In the genomic region with DNA sequence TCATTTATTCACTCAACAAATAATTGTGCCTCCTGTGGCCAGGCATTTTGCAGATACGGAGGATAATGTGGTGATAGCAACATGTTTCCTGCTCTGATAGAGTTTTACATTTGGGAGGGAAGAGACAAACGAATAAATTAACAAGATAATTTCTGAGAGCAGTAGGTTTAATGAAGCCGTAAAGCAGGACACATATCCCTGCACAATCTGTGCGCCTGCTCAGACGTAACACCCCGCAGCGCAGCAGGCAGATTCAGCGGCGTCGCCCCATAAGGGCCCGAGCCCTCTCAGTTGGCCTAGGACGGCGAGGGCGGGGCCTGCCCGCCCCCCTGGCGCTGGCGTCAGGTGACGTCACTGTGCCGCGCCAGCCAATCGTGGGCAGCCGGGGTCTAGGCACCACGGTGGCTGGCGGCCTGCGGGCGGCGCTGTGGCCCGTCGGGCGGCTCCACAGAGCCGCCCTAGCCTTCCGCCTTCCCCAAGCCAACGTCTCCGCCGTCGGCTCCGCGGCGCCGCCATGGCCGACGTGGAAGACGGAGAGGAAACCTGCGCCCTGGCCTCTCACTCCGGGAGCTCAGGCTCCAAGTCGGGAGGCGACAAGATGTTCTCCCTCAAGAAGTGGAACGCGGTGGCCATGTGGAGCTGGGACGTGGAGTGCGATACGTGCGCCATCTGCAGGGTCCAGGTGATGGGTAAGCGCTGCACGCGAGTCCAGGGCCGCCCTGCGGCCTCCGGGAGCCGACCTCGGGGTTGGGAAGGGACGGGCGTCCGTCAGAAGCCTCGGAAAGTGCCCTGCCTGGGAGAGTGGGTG, we compare ENCODE assay signal across 1 cellular context.
TF ChIP-seq lines count a peak whose summit lies in the region.

A gene (plus strand): TSS at position 471 of the 808 bp plus-strand sequence. CDS start 44 bp downstream, at position 515.

TF ChIP-seq in WTC11, 78 proteins besides CTCF, POLR2A, EP300 and RAD21 (continued from another document):
- TF ChIP-seq, protein P1, sequence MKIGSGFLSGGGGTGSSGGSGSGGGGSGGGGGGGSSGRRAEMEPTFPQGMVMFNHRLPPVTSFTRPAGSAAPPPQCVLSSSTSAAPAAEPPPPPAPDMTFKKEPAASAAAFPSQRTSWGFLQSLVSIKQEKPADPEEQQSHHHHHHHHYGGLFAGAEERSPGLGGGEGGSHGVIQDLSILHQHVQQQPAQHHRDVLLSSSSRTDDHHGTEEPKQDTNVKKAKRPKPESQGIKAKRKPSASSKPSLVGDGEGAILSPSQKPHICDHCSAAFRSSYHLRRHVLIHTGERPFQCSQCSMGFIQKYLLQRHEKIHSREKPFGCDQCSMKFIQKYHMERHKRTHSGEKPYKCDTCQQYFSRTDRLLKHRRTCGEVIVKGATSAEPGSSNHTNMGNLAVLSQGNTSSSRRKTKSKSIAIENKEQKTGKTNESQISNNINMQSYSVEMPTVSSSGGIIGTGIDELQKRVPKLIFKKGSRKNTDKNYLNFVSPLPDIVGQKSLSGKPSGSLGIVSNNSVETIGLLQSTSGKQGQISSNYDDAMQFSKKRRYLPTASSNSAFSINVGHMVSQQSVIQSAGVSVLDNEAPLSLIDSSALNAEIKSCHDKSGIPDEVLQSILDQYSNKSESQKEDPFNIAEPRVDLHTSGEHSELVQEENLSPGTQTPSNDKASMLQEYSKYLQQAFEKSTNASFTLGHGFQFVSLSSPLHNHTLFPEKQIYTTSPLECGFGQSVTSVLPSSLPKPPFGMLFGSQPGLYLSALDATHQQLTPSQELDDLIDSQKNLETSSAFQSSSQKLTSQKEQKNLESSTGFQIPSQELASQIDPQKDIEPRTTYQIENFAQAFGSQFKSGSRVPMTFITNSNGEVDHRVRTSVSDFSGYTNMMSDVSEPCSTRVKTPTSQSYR (CRISPR knock-in tag; IDR thresholded peaks at IDR 0.05): 0 out of 2 replicates have a peak, but pooled peaks have one; percentile 31
- TF ChIP-seq ESRRA (CRISPR knock-in tag; IDR thresholded peaks at IDR 0.05; ENCODE audit: borderline replicate concordance) (0 out of 2 replicates have a peak, but pooled peaks have one; percentile 43), KAT7 (CRISPR knock-in tag; IDR thresholded peaks at IDR 0.05; ENCODE audit: borderline replicate concordance) (0 out of 2 replicates have a peak, but pooled peaks have one; percentile 75), ZNF423 (CRISPR knock-in tag; IDR thresholded peaks at IDR 0.05) (no peak), NR2C2 (CRISPR knock-in tag; IDR thresholded peaks at IDR 0.05) (no peak), GTF2I (CRISPR knock-in tag; conservative IDR thresholded peaks at IDR 0.05) (no peak; the same call in 1 of the 2 replicates), CREM (CRISPR knock-in tag; IDR thresholded peaks at IDR 0.05) (peak; percentile 95)
- TF ChIP-seq, protein P2, sequence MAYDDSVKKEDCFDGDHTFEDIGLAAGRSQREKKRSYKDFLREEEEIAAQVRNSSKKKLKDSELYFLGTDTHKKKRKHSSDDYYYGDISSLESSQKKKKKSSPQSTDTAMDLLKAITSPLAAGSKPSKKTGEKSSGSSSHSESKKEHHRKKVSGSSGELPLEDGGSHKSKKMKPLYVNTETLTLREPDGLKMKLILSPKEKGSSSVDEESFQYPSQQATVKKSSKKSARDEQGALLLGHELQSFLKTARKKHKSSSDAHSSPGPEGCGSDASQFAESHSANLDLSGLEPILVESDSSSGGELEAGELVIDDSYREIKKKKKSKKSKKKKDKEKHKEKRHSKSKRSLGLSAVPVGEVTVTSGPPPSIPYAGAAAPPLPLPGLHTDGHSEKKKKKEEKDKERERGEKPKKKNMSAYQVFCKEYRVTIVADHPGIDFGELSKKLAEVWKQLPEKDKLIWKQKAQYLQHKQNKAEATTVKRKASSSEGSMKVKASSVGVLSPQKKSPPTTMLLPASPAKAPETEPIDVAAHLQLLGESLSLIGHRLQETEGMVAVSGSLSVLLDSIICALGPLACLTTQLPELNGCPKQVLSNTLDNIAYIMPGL (CRISPR knock-in tag; IDR thresholded peaks at IDR 0.05): peak; percentile 99
- TF ChIP-seq, protein P3, sequence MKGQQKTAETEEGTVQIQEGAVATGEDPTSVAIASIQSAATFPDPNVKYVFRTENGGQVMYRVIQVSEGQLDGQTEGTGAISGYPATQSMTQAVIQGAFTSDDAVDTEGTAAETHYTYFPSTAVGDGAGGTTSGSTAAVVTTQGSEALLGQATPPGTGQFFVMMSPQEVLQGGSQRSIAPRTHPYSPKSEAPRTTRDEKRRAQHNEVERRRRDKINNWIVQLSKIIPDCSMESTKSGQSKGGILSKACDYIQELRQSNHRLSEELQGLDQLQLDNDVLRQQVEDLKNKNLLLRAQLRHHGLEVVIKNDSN (CRISPR knock-in tag; IDR thresholded peaks at IDR 0.05): no peak
